In genomic region chr1:186235696-186236095, GRCh38 we compare ENCODE assay signal across 22 cellular contexts.
"Had no signal": no experiment of that assay in that cellular context is flagged by ENCODE, and none has a peak within 500 bp of the region (broad histone marks: within the 10 kb centered on the region; RNA-seq: fewer than 3 reads in every experiment).

No MANE protein-coding gene starts in this region.

- H3K4me3 ChIP-seq: colonic mucosa, esophagus muscularis mucosa, gastroesophageal sphincter, heart left ventricle, hepatocyte, left ventricle myocardium inferior, lower lobe of right lung had no signal

- DNase-seq: colonic mucosa; cortex of kidney; effector CD8-positive, alpha-beta T cell; effector memory CD8-positive, alpha-beta T cell; heart left ventricle; hypothalamus; immature natural killer cell; islet precursor cell; kidney; kidney glomerular epithelial cell; left colon; left ventricle myocardium inferior; lower lobe of right lung; mesenchymal stem cell; midbrain; naive thymus-derived CD4-positive, alpha-beta T cell had no signal

- H3K36me3 Mint-ChIP-seq: immature natural killer cell had no signal

- H3K27me3 Mint-ChIP-seq: dendritic cell treated with granulocyte-macrophage colony-stimulating factor and Interleukin-4, amounts not matched to agents 40 ng/mL and 50 ng/mL, for 4 days had no signal

- H3K36me3 ChIP-seq: colonic mucosa, esophagus muscularis mucosa, gastroesophageal sphincter, heart left ventricle, left ventricle myocardium inferior, lower lobe of right lung had no signal

- H3K4me2 ChIP-seq: hepatocyte had no signal

- H2AFZ ChIP-seq: hepatocyte had no signal

- H3K27me3 ChIP-seq: colonic mucosa, esophagus muscularis mucosa, foreskin keratinocyte, gastroesophageal sphincter, heart left ventricle, hepatocyte had no signal

- ATAC-seq: effector memory CD8-positive, alpha-beta T cell; foreskin keratinocyte; gastroesophageal sphincter; heart left ventricle; left colon; left lobe of liver; lower lobe of right lung; naive thymus-derived CD4-positive, alpha-beta T cell had no signal

- H3K4me1 ChIP-seq: colonic mucosa, esophagus muscularis mucosa, gastroesophageal sphincter, heart left ventricle, left ventricle myocardium inferior, lower lobe of right lung had no signal

- H3K27ac Mint-ChIP-seq: dendritic cell treated with granulocyte-macrophage colony-stimulating factor and Interleukin-4, amounts not matched to agents 40 ng/mL and 50 ng/mL, for 4 days; effector memory CD8-positive, alpha-beta T cell; immature natural killer cell; naive thymus-derived CD4-positive, alpha-beta T cell had no signal

- H3K9me3 ChIP-seq: colonic mucosa, esophagus muscularis mucosa, gastroesophageal sphincter, heart left ventricle, left ventricle myocardium inferior, lower lobe of right lung had no signal

- H3K4me3 Mint-ChIP-seq: dendritic cell treated with granulocyte-macrophage colony-stimulating factor and Interleukin-4, amounts not matched to agents 40 ng/mL and 50 ng/mL, for 4 days; effector memory CD8-positive, alpha-beta T cell; immature natural killer cell; naive thymus-derived CD4-positive, alpha-beta T cell had no signal

- H3K9me3 Mint-ChIP-seq: dendritic cell treated with granulocyte-macrophage colony-stimulating factor and Interleukin-4, amounts not matched to agents 40 ng/mL and 50 ng/mL, for 4 days; effector memory CD8-positive, alpha-beta T cell; naive thymus-derived CD4-positive, alpha-beta T cell had no signal

- H3K4me1 Mint-ChIP-seq: immature natural killer cell had no signal

- H3K27ac ChIP-seq: colonic mucosa, esophagus muscularis mucosa, foreskin keratinocyte, gastroesophageal sphincter, heart left ventricle, hepatocyte, left ventricle myocardium inferior, lower lobe of right lung had no signal

- H3K79me2 ChIP-seq: hepatocyte had no signal
